In genomic region chr12:6770600-6770999, GRCh38 we compare ENCODE assay signal across 13 cellular contexts. TPM values are rescaled to one million over a fixed set of nuclear protein-coding genes. Genes with fewer than 3 reads are reported as not detected.
DNase-seq lines count a peak whose midpoint lies in the region; ATAC-seq and TF ChIP-seq lines count a peak whose summit lies in the region.
"Had no signal": no experiment of that assay in that cellular context is flagged by ENCODE, and none has a peak within 500 bp of the region (broad histone marks: within the 10 kb centered on the region; RNA-seq: fewer than 3 reads in every experiment).

No MANE protein-coding gene starts in this region.

- H3K9ac ChIP-seq in Karpas-422 (ENCODE audit: low read length): no peak overlapping the region

- H3K36me3 Mint-ChIP-seq in activated T-cell treated with anti-CD3 and anti-CD28 coated beads, Interleukin-2, amount 50 U/mL, for 24 hours (ENCODE audit: low read depth): peaks cover 49% of the 10 kb centered on the region
- H3K36me3 Mint-ChIP-seq: T-cell had no signal

- H3K27ac ChIP-seq in breast epithelium: peak overlapping the region; percentile 9 to 60
- H3K27ac ChIP-seq in Karpas-422 (ENCODE audit: low read length): no peak overlapping the region
- H3K27ac ChIP-seq: neutrophil had no signal

- peaks cover 72% of the 10 kb centered on the region for H3K4me1 Mint-ChIP-seq in activated T-cell treated with anti-CD3 and anti-CD28 coated beads, Interleukin-2, amount 50 U/mL, for 24 hours (ENCODE audit: low read depth)
- peaks cover 83% of the 10 kb centered on the region for H3K4me1 Mint-ChIP-seq in stimulated activated naive CD8-positive, alpha-beta T cell treated with anti-CD3 and anti-CD28 coated beads, Interleukin-15, amount 100 ng/mL, for 72 hours

- H3K27ac Mint-ChIP-seq in activated T-cell treated with anti-CD3 and anti-CD28 coated beads, Interleukin-2, amount 50 U/mL, for 24 hours: peak overlapping the region; percentile 93
- H3K27ac Mint-ChIP-seq in stimulated activated naive CD8-positive, alpha-beta T cell treated with anti-CD3 and anti-CD28 coated beads, Interleukin-15, amount 100 ng/mL, for 72 hours: peak overlapping the region in 1 of 2 donors; percentile 83

- H3K9me3 ChIP-seq in breast epithelium (no peaks in the 10 kb centered on the region), Karpas-422 (ENCODE audit: low read length) (no peaks in the 10 kb centered on the region)
- H3K9me3 ChIP-seq: MG63, neutrophil had no signal

- ATAC-seq in stimulated activated naive CD8-positive, alpha-beta T cell treated with anti-CD3 and anti-CD28 coated beads, Interleukin-15, amount 100 ng/mL, for 72 hours: no peak
- ATAC-seq: T-cell had no signal

- no peaks in the 10 kb centered on the region for H4K20me1 ChIP-seq in Karpas-422 (ENCODE audit: insufficient read depth, low read depth, low read length)

- no peaks in the 10 kb centered on the region for H3K9me3 Mint-ChIP-seq in activated T-cell treated with anti-CD3 and anti-CD28 coated beads, Interleukin-2, amount 50 U/mL, for 24 hours
- H3K9me3 Mint-ChIP-seq in stimulated activated naive CD8-positive, alpha-beta T cell treated with anti-CD3 and anti-CD28 coated beads, Interleukin-15, amount 100 ng/mL, for 72 hours: no peaks in the 10 kb centered on the region
- H3K9me3 Mint-ChIP-seq: T-cell had no signal

- no peaks in the 10 kb centered on the region for H3K79me2 ChIP-seq in Karpas-422 (ENCODE audit: low read length)

- no peak for DNase-seq in activated T-cell treated with anti-CD3 and anti-CD28 coated beads, Interleukin-2, amount 50 U/mL, for 24 hours
- DNase-seq in activated T-cell treated with anti-CD3 and anti-CD28 coated beads, Interleukin-2, amount 50 U/mL, for 48 hours: no peak
- DNase-seq in breast epithelium (ENCODE audit: low spot score in 2 of 2) (no peak), Karpas-422 (no peak), ACHN (no peak)
- no peak for DNase-seq in stimulated activated naive CD8-positive, alpha-beta T cell treated with anti-CD3 and anti-CD28 coated beads, Interleukin-15, amount 100 ng/mL, for 72 hours
- DNase-seq: activated CD8-positive, alpha-beta memory T cell treated with anti-CD3 and anti-CD28 coated beads for 24 hours; amniotic stem cell; kidney glomerular epithelial cell; MG63; T-cell had no signal

- H3K36me3 ChIP-seq in breast epithelium: no peaks in the 10 kb centered on the region
- H3K36me3 ChIP-seq in Karpas-422 (ENCODE audit: insufficient read depth, low read length): no peaks in the 10 kb centered on the region
- H3K36me3 ChIP-seq: neutrophil had no signal

- in situ Hi-C loops in ACHN (cut with HindIII; ENCODE audit: low pct_ligation_motif_present, low pct_unique_long_range_greater_than_20kb, low sequenced_read_pairs): no loop called here

- TF ChIP-seq POLR2A in breast epithelium (IDR thresholded peaks at IDR 0.05): no peak

- intact Hi-C loops in breast epithelium (cut with DNase I; ENCODE audit: low total_unique reads): no loop called here

- H3K4me3 Mint-ChIP-seq in activated T-cell treated with anti-CD3 and anti-CD28 coated beads, Interleukin-2, amount 50 U/mL, for 24 hours: no peak overlapping the region
- H3K4me3 Mint-ChIP-seq in stimulated activated naive CD8-positive, alpha-beta T cell treated with anti-CD3 and anti-CD28 coated beads, Interleukin-15, amount 100 ng/mL, for 72 hours: peak overlapping the region; percentile 27 to 35

- H3K4me3 ChIP-seq in breast epithelium (no peak overlapping the region), Karpas-422 (ENCODE audit: low read length) (no peak overlapping the region)
- H3K4me3 ChIP-seq: MG63 had no signal

- no peak overlapping the region for H3K4me2 ChIP-seq in Karpas-422 (ENCODE audit: low read depth, low read length, poor library complexity, severe bottlenecking)

- no peak overlapping the region for H2AFZ ChIP-seq in Karpas-422 (ENCODE audit: low read length)

- peaks cover 7 to 23% of the 10 kb centered on the region in 2 donors for H3K4me1 ChIP-seq in breast epithelium
- H3K4me1 ChIP-seq in Karpas-422 (ENCODE audit: low read length): peaks cover 26% of the 10 kb centered on the region

- no peak for TF ChIP-seq CTCF in breast epithelium (IDR thresholded peaks at IDR 0.05)

- no peaks in the 10 kb centered on the region for H3K9me2 ChIP-seq in Karpas-422 (replicated peaks; ENCODE audit: insufficient read depth, low read length)

- H3K27me3 ChIP-seq in breast epithelium: no peaks in the 10 kb centered on the region
- H3K27me3 ChIP-seq in Karpas-422 (ENCODE audit: low read length): no peaks in the 10 kb centered on the region
- H3K27me3 ChIP-seq: MG63 had no signal

- H3K27me3 Mint-ChIP-seq in activated T-cell treated with anti-CD3 and anti-CD28 coated beads, Interleukin-2, amount 50 U/mL, for 24 hours: peaks cover 33% of the 10 kb centered on the region
- H3K27me3 Mint-ChIP-seq in stimulated activated naive CD8-positive, alpha-beta T cell treated with anti-CD3 and anti-CD28 coated beads, Interleukin-15, amount 100 ng/mL, for 72 hours: peaks cover 41% of the 10 kb centered on the region

RNA-seq across cellular contexts. Expression of gene LAG3, which starts 1.7 kb away (rescaled TPM):
- 1 to 10 TPM in 1 of 3 donors, under 1 TPM in 2; 0.44 to 1.3 (median 0.80) TPM for total RNA-seq in breast epithelium
- 0.22 and 0.32 TPM in 2 replicates for total RNA-seq in Karpas-422 (2014; rRNA removed; shearing (Covaris generic); ENCODE audit: low replicate concordance)

RNA-seq across cellular contexts. Expression of gene PTMS, which starts 4.4 kb away (rescaled TPM):
- 100 to 1,000 TPM in 1 of 3 donors, 10 to 100 TPM in 2; 70.9 to 101 (median 85.8) TPM for total RNA-seq in breast epithelium
- 5.0 and 7.3 TPM in 2 replicates for total RNA-seq in Karpas-422 (2014; rRNA removed; shearing (Covaris generic); ENCODE audit: low replicate concordance)

RNA-seq across cellular contexts. Expression of gene MLF2, which starts 17.7 kb away (rescaled TPM):
- 100 to 1,000 TPM; 130 to 168 (median 159) TPM for total RNA-seq in breast epithelium
- total RNA-seq in Karpas-422 (2014; rRNA removed; shearing (Covaris generic); ENCODE audit: low replicate concordance): 183 and 263 TPM in 2 replicates

RNA-seq across cellular contexts. Expression of gene CD4, which starts 18.7 kb away (rescaled TPM):
- 10 to 100 TPM in 2 of 3 donors, 1 to 10 TPM in 1; 5.9 to 29.0 (median 11.0) TPM for total RNA-seq in breast epithelium
- not detected in 2 replicates for total RNA-seq in Karpas-422 (2014; rRNA removed; shearing (Covaris generic); ENCODE audit: low replicate concordance)
- total RNA-seq: OCI-LY7 had no signal

RNA-seq across cellular contexts. Expression of gene COPS7A, which starts 46.8 kb away (rescaled TPM):
- total RNA-seq in breast epithelium: 10 to 100 TPM; 52.1 to 72.2 (median 59.9) TPM
- total RNA-seq in Karpas-422 (2014; rRNA removed; shearing (Covaris generic); ENCODE audit: low replicate concordance): 39.2 and 42.9 TPM in 2 replicates
